Comparison of ENCODE assay signal across 9 cellular contexts in the genomic region with DNA sequence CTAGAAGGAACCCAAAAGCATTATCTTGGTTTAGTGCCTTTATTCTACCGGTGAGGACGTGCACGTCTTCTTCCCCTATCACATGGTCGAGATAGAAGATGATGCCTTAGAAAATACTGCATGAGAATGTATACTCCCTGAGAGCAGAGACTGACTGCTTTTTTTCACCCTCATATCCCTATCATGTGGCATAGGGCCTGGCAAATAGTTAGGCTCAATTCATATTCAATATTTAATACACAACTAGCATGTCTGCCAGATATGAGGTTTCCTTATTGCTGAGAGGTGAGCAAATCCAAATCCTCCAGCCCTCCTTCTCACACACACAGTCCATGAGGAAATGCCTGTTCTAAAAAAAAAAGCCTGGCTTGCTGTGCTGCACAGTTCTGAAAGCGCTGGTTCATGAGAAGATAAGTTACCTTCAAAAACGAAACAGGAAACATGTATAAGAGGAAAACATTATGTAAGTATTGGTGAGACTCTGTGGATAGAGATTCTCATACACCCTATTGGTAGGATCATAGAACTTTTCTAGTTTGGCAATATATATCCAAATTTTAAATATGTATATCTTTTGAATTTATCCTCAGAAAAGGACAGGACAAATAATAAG. TPM values are rescaled to one million over a fixed set of nuclear protein-coding genes. Genes with fewer than 3 reads are reported as not detected.
DNase-seq lines count a peak whose midpoint lies in the region; ATAC-seq, FAIRE-seq and TF ChIP-seq lines count a peak whose summit lies in the region.
"Had no signal": no experiment of that assay in that cellular context is flagged by ENCODE, and none has a peak within 500 bp of the region (broad histone marks: within the 10 kb centered on the region; RNA-seq: fewer than 3 reads in every experiment).

No MANE protein-coding gene starts in this region.

- H3K4me1 ChIP-seq in H9 (ENCODE audit: insufficient read depth, low read length) = no peaks in the 10 kb centered on the region

- peaks cover 0 to 2% of the 10 kb centered on the region in 2 experiments; a peak in 2 of 5 replicates for H3K9me3 Mint-ChIP-seq in H9

- H3K9me3 ChIP-seq in SK-N-MC (ENCODE audit: low read depth, low read length) = no peaks in the 10 kb centered on the region
- H3K9me3 ChIP-seq in H9 (ENCODE audit: control insufficient read depth, low read depth, low read length) = no peaks in the 10 kb centered on the region

- no peak overlapping the region for H3K14ac ChIP-seq in H9 (ENCODE audit: insufficient read depth, low read length)

- FAIRE-seq in HTR-8/SVneo (lab: Jason Lieb, UNC) = no peak

- DNase-seq in SK-N-MC (ENCODE audit: low read depth, low spot score) = no peak
- peak; percentile 23 to 39 for DNase-seq in lung microvascular endothelial cell (ENCODE audit: low read depth in 2 of 2)
- no peak for DNase-seq in H9
- DNase-seq in substantia nigra (lab: John Stamatoyannopoulos, UW) = no peak
- DNase-seq in HTR-8/SVneo (ENCODE audit: insufficient read length, low spot score) = no peak
- DNase-seq in T-helper 9 cell = no peak
- DNase-seq: WERI-Rb-1 had no signal

- H3K23me2 ChIP-seq in H9 (ENCODE audit: insufficient read length, low read depth, low read length, poor library complexity, severe bottlenecking) = no peaks in the 10 kb centered on the region

- no peak overlapping the region for H2BK15ac ChIP-seq in H9 (ENCODE audit: low read depth, low read length)

- no peaks in the 10 kb centered on the region for H3K4me1 Mint-ChIP-seq in H9

- H2AFZ ChIP-seq in H9 (ENCODE audit: low read length) = no peak overlapping the region

- H4K91ac ChIP-seq in H9 (ENCODE audit: insufficient read length, low read depth, low read length) = no peak overlapping the region

- H3K9ac ChIP-seq in SK-N-MC (ENCODE audit: insufficient read length) (peak overlapping the region; percentile 4), H9 (ENCODE audit: extremely low read depth, insufficient read length, low read length) (no peak overlapping the region)

- no peak overlapping the region for H3K56ac ChIP-seq in H9 (ENCODE audit: insufficient read length, low read depth, low read length)

- H3K4me2 ChIP-seq in H9 (ENCODE audit: insufficient read depth, insufficient read length, low read length) = no peak overlapping the region

- no peaks in the 10 kb centered on the region for H3K79me1 ChIP-seq in H9 (ENCODE audit: insufficient read depth, low read depth, low read length, poor library complexity, severe bottlenecking)

- H2BK20ac ChIP-seq in H9 (ENCODE audit: low read depth, low read length, poor library complexity, severe bottlenecking) = no peak overlapping the region

- H3K36me3 Mint-ChIP-seq in H9 (ENCODE audit: insufficient read depth in 1 of 3, low read depth in 3 of 3) = no peaks in the 10 kb centered on the region

- H3K23ac ChIP-seq in H9 (ENCODE audit: insufficient read length, low read depth, low read length) = no peak overlapping the region

- H4K20me1 ChIP-seq in H9 (ENCODE audit: control insufficient read depth, insufficient read depth, insufficient read length) = no peaks in the 10 kb centered on the region

- H3K4me3 ChIP-seq in SK-N-MC = no peak overlapping the region

- H3K79me2 ChIP-seq in H9 (ENCODE audit: insufficient read depth, low read length) = no peaks in the 10 kb centered on the region

- no peak overlapping the region for H3K4ac ChIP-seq in H9 (ENCODE audit: low read depth, low read length)

- no peak overlapping the region for H4K8ac ChIP-seq in H9 (replicated peaks; ENCODE audit: insufficient read length, low read depth, low read length)

- H3K18ac ChIP-seq in H9 (ENCODE audit: insufficient read length, low read depth, low read length) = no peak overlapping the region

- no peaks in the 10 kb centered on the region for H3K36me3 ChIP-seq in SK-N-MC (ENCODE audit: insufficient read depth, low read length)
- H3K36me3 ChIP-seq: WERI-Rb-1 had no signal

- H2BK5ac ChIP-seq in H9 (ENCODE audit: insufficient read length, low read length) = no peak overlapping the region

- ATAC-seq in GM18502 (IDR thresholded peaks at IDR 0.05; ENCODE audit: poor library complexity, unreplicated experiment) (peak; percentile 59), HG02852 (IDR thresholded peaks at IDR 0.05; ENCODE audit: unreplicated experiment) (peak; percentile 60)

- H3K27ac ChIP-seq in SK-N-MC (no peak overlapping the region), H9 (ENCODE audit: insufficient read length, low read depth, low read length) (no peak overlapping the region), substantia nigra (ENCODE audit: low read depth, low read length, poor library complexity, severe bottlenecking) (no peak overlapping the region)
- H3K27ac ChIP-seq: WERI-Rb-1 had no signal

- WGBS in H9 (ENCODE audit: extremely low coverage, insufficient read length, low lambda C conversion rate) = no CpG with 5 or more reads among the region's 6 CpGs

- no peak overlapping the region for H2AK5ac ChIP-seq in H9 (ENCODE audit: insufficient read length, low read length)

- H3K27me3 Mint-ChIP-seq in H9 (ENCODE audit: low read depth) = no peaks in the 10 kb centered on the region

- H4K5ac ChIP-seq in H9 (ENCODE audit: insufficient read length, low read depth, low read length) = no peak overlapping the region

- H2BK12ac ChIP-seq in H9 (ENCODE audit: insufficient read length, low read depth, low read length) = no peak overlapping the region

- H3K27me3 ChIP-seq in H9 (ENCODE audit: insufficient read depth, low read length) = peaks cover 2% of the 10 kb centered on the region

- H3T11ph ChIP-seq in H9 (ENCODE audit: low read length) = no peak overlapping the region

- no peak overlapping the region for H3K27ac Mint-ChIP-seq in H9

- TF ChIP-seq CTCF in H9 (conservative IDR thresholded peaks at IDR 0.05) = no peak

- no peak overlapping the region for H2BK120ac ChIP-seq in H9 (ENCODE audit: low read depth, low read length, poor library complexity, severe bottlenecking)

- H3K4me3 Mint-ChIP-seq in H9 = no peak overlapping the region

RNA-seq across cellular contexts. Expression of a gene that starts 15.5 kb away (rescaled TPM):
- total RNA-seq in lung microvascular endothelial cell (33.1 and 36.5 TPM in 2 replicates), H9 (2021) (30.8 and 31.2 TPM in 2 replicates)

Comparison
In these comparisons a context has a peak if more than half of its experiments do, and no peak if none do; other contexts are left out.
1. DNase-seq: peak in lung microvascular endothelial cell (2 of 2); none in SK-N-MC (single experiment), H9 (single experiment), substantia nigra (0 of 49), HTR-8/SVneo (single experiment) and T-helper 9 cell (single experiment).